Comparison of ENCODE assay signal across 16 cellular contexts in genomic region chr3:149472393-149472792, GRCh38. TPM values are rescaled to one million over a fixed set of nuclear protein-coding genes. Genes with fewer than 3 reads are reported as not detected.
DNase-seq lines count a peak whose midpoint lies in the region; ATAC-seq and TF ChIP-seq lines count a peak whose summit lies in the region.
"Had no signal": no experiment of that assay in that cellular context is flagged by ENCODE, and none has a peak within 500 bp of the region (broad histone marks: within the 10 kb centered on the region; RNA-seq: fewer than 3 reads in every experiment).

No MANE protein-coding gene starts in this region.

- H3K4me1 ChIP-seq in esophagus muscularis mucosa = peaks cover 0 to 15% (median 8%) of the 10 kb centered on the region in 4 donors
- H3K4me1 ChIP-seq: breast epithelium had no signal

- TF ChIP-seq CTCF in coronary artery (IDR thresholded peaks at IDR 0.05) (no peak), nephron (IDR thresholded peaks at IDR 0.05; ENCODE audit: unreplicated experiment in 3 of 3) (no peak), esophagus muscularis mucosa (IDR thresholded peaks at IDR 0.05) (no peak)

- ATAC-seq in stimulated activated naive CD8-positive, alpha-beta T cell treated with anti-CD3 and anti-CD28 coated beads, Interleukin-15, amount 100 ng/mL, for 72 hours = peak; percentile 15
- no peak for ATAC-seq in stimulated activated naive CD8-positive, alpha-beta T cell treated with anti-CD3 and anti-CD28 coated beads, Interleukin-15, Interleukin-2, amounts not matched to agents 100 U/mL and 50 U/mL, for 24 hours
- ATAC-seq: activated CD8-positive, alpha-beta T cell treated with anti-CD3 and anti-CD28 coated beads, Interleukin-2, amount 10 ng/mL, durations not matched to agents 7 days and 5 days had no signal

- no peaks in the 10 kb centered on the region for H3K36me3 Mint-ChIP-seq in nephron (ENCODE audit: low read depth)

- no peak overlapping the region for H3K4me3 ChIP-seq in coronary artery
- no peak overlapping the region for H3K4me3 ChIP-seq in esophagus muscularis mucosa
- H3K4me3 ChIP-seq: breast epithelium, lung had no signal

- H3K9me3 ChIP-seq in esophagus muscularis mucosa = no peaks in the 10 kb centered on the region
- H3K9me3 ChIP-seq: breast epithelium, neutrophil had no signal

- H3K4me3 Mint-ChIP-seq in stimulated activated naive CD8-positive, alpha-beta T cell treated with anti-CD3 and anti-CD28 coated beads, Interleukin-15, amount 100 ng/mL, for 72 hours = no peak overlapping the region
- H3K4me3 Mint-ChIP-seq in nephron = no peak overlapping the region
- H3K4me3 Mint-ChIP-seq: activated CD8-positive, alpha-beta T cell treated with anti-CD3 and anti-CD28 coated beads, Interleukin-2, amount 10 ng/mL, durations not matched to agents 7 days and 5 days; endodermal cell had no signal

- WGBS in esophagus muscularis mucosa = 50% methylated on average over 1 of the region's 1 CpG

- no peaks in the 10 kb centered on the region for H3K27me3 ChIP-seq in esophagus muscularis mucosa
- H3K27me3 ChIP-seq: breast epithelium, neutrophil had no signal

- DNase-seq in stimulated activated naive CD8-positive, alpha-beta T cell treated with anti-CD3 and anti-CD28 coated beads, Interleukin-15, amount 100 ng/mL, for 72 hours = no peak
- no peak for DNase-seq in stimulated activated naive CD8-positive, alpha-beta T cell treated with anti-CD3 and anti-CD28 coated beads, Interleukin-15, Interleukin-2, amounts not matched to agents 100 U/mL and 50 U/mL, for 24 hours
- DNase-seq in coronary artery (ENCODE audit: low spot score) (no peak), NCI-H524 treated with DMSO at 0.1 percent for 48 hours (lab: John Stamatoyannopoulos, UW) (no peak), NCI-H226 (no peak), esophagus muscularis mucosa (ENCODE audit: extremely low spot score) (no peak)
- no peak for DNase-seq in stimulated activated CD8-positive, alpha-beta memory T cell treated with anti-CD3 and anti-CD28 coated beads, Interleukin-4, amount 100 ng/mL, for 48 hours
- DNase-seq: activated CD8-positive, alpha-beta T cell treated with anti-CD3 and anti-CD28 coated beads, Interleukin-2, amount 10 ng/mL, durations not matched to agents 7 days and 5 days; activated gamma-delta T cell treated with Interleukin-2 at 50 U/mL for 16 hours; endodermal cell; hippocampal formation; NCI-H187 had no signal

- no peaks in the 10 kb centered on the region for H3K36me3 ChIP-seq in esophagus muscularis mucosa
- H3K36me3 ChIP-seq: breast epithelium, neutrophil had no signal

- no peaks in the 10 kb centered on the region for H3K9me3 Mint-ChIP-seq in stimulated activated naive CD8-positive, alpha-beta T cell treated with anti-CD3 and anti-CD28 coated beads, Interleukin-15, amount 100 ng/mL, for 72 hours
- H3K9me3 Mint-ChIP-seq in nephron = no peaks in the 10 kb centered on the region
- H3K9me3 Mint-ChIP-seq: endodermal cell had no signal

- intact Hi-C loops in esophagus muscularis mucosa (cut with DNase I) = no loop called here

- no peaks in the 10 kb centered on the region for H3K4me1 Mint-ChIP-seq in stimulated activated naive CD8-positive, alpha-beta T cell treated with anti-CD3 and anti-CD28 coated beads, Interleukin-15, amount 100 ng/mL, for 72 hours
- peaks cover 75% of the 10 kb centered on the region for H3K4me1 Mint-ChIP-seq in nephron

- peak overlapping the region; percentile 71 to 81 for H3K27ac ChIP-seq in coronary artery
- H3K27ac ChIP-seq in esophagus muscularis mucosa (replicated peaks in 1 of 4) = no peak overlapping the region
- H3K27ac ChIP-seq: neutrophil had no signal

- no peak for TF ChIP-seq EP300 in esophagus muscularis mucosa (IDR thresholded peaks at IDR 0.05)

- peaks cover 19% of the 10 kb centered on the region for H3K27me3 Mint-ChIP-seq in stimulated activated naive CD8-positive, alpha-beta T cell treated with anti-CD3 and anti-CD28 coated beads, Interleukin-15, amount 100 ng/mL, for 72 hours
- no peaks in the 10 kb centered on the region for H3K27me3 Mint-ChIP-seq in nephron (ENCODE audit: low read depth)

- no peak for TF ChIP-seq POLR2A in esophagus muscularis mucosa (IDR thresholded peaks at IDR 0.05; ENCODE audit: low read depth)

- no peak overlapping the region for H3K27ac Mint-ChIP-seq in stimulated activated naive CD8-positive, alpha-beta T cell treated with anti-CD3 and anti-CD28 coated beads, Interleukin-15, amount 100 ng/mL, for 72 hours
- peak overlapping the region; percentile 82 to 91 (median 91) for H3K27ac Mint-ChIP-seq in nephron
- H3K27ac Mint-ChIP-seq: activated CD8-positive, alpha-beta T cell treated with anti-CD3 and anti-CD28 coated beads, Interleukin-2, amount 10 ng/mL, durations not matched to agents 7 days and 5 days; endodermal cell had no signal

RNA-seq across cellular contexts. Expression of gene TM4SF4, which starts 2.1 kb away (rescaled TPM):
- total RNA-seq in esophagus muscularis mucosa = 1 to 10 TPM in 2 of 4 donors, under 1 TPM in 1, not detected in 1; 0.11 to 5.5 (median 2.7) TPM
- total RNA-seq: activated CD8-positive, alpha-beta T cell treated with anti-CD3 and anti-CD28 coated beads, Interleukin-2, amount 10 ng/mL, durations not matched to agents 7 days and 5 days; endodermal cell had no signal

Comparison
In these comparisons a context has a peak if more than half of its experiments do, and no peak if none do; other contexts are left out.
1. H3K27ac Mint-ChIP-seq: peak in nephron (3 of 3); none in stimulated activated naive CD8-positive, alpha-beta T cell treated with anti-CD3 and anti-CD28 coated beads, Interleukin-15, amount 100 ng/mL, for 72 hours (0 of 2).
2. H3K27ac ChIP-seq: peak in coronary artery (2 of 2); none in esophagus muscularis mucosa (0 of 4).